In the genomic region with DNA sequence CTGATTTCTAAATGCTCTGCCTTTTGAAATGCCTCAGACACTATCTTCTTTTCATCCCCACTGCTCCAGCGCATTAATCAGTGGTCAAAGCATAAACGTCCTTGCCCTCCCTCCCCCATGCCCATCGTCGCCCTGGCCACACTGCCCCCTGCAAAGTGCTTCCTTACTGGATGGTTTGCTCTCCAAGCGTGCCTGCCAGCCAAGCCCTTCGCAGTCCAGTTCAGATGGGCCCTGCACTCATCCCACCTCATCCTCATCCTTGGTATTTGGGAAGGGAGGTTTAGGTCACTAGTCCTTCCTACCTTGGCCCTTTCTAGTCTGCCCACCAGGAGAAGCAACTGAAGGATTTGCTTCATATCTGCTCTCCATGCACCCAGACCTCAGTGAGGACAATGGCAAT, we compare ENCODE assay signal across 18 cellular contexts. TPM values are rescaled to one million over a fixed set of nuclear protein-coding genes. Genes with fewer than 3 reads are reported as not detected.
DNase-seq lines count a peak whose midpoint lies in the region; ATAC-seq and TF ChIP-seq lines count a peak whose summit lies in the region.
"Had no signal": no experiment of that assay in that cellular context is flagged by ENCODE, and none has a peak within 500 bp of the region (broad histone marks: within the 10 kb centered on the region; RNA-seq: fewer than 3 reads in every experiment).

No MANE protein-coding gene starts in this region.

- H3K4me3 Mint-ChIP-seq in endothelial cell (ENCODE audit: unreplicated experiment) (peak overlapping the region; percentile 92), CD14-positive monocyte (no peak overlapping the region)

- H3K27ac ChIP-seq in BLaER1 treated with 17β-estradiol and CSF1 and Interleukin-3, amounts not matched to agents 10 nM and 100 nM = no peak overlapping the region
- H3K27ac ChIP-seq in muscle layer of duodenum (ENCODE audit: low read length) = no peak overlapping the region
- no peak overlapping the region for H3K27ac ChIP-seq in stomach

- H3K9me3 Mint-ChIP-seq in endothelial cell (ENCODE audit: unreplicated experiment) = no peaks in the 10 kb centered on the region
- peaks cover 0 to 6% (median 2%) of the 10 kb centered on the region in 7 donors for H3K9me3 Mint-ChIP-seq in CD14-positive monocyte

- no peaks in the 10 kb centered on the region for H3K9me3 ChIP-seq in BLaER1 treated with 17β-estradiol and CSF1 and Interleukin-3, amounts not matched to agents 10 nM and 100 nM (replicated peaks in 1 of 11)
- H3K9me3 ChIP-seq in muscle layer of duodenum (ENCODE audit: control insufficient read depth in 1 of 2, low read length in 2 of 2) = no peaks in the 10 kb centered on the region
- no peaks in the 10 kb centered on the region for H3K9me3 ChIP-seq in stomach

- WGBS in stomach, 5 donors = 61 to 81% (median 80%) methylated on average over 6 of the region's 6 CpGs

- no peak overlapping the region for H3K4me3 ChIP-seq in BLaER1 treated with 17β-estradiol and CSF1 and Interleukin-3, amounts not matched to agents 10 nM and 100 nM
- H3K4me3 ChIP-seq in muscle layer of duodenum (ENCODE audit: low read depth in 1 of 2, low read length in 2 of 2) (peak overlapping the region; percentile 6 to 17), stomach (peak overlapping the region; percentile 14 to 48 (median 32))

- H3K27me3 ChIP-seq in BLaER1 treated with 17β-estradiol and CSF1 and Interleukin-3, amounts not matched to agents 10 nM and 100 nM = no peaks in the 10 kb centered on the region
- H3K27me3 ChIP-seq in muscle layer of duodenum (ENCODE audit: low read depth, low read length) (peaks cover 9% of the 10 kb centered on the region), stomach (peaks cover 6 to 41% (median 14%) of the 10 kb centered on the region in 3 donors)

- TF ChIP-seq EP300 in stomach (IDR thresholded peaks at IDR 0.05) = no peak

- no peaks in the 10 kb centered on the region for H3K36me3 ChIP-seq in BLaER1 treated with 17β-estradiol and CSF1 and Interleukin-3, amounts not matched to agents 10 nM and 100 nM
- H3K36me3 ChIP-seq in muscle layer of duodenum (ENCODE audit: control insufficient read depth in 1 of 2, insufficient read depth in 2 of 2, low read length in 2 of 2) (peaks cover 0 to 14% of the 10 kb centered on the region in 2 donors), stomach (peaks cover 0 to 28% (median 5%) of the 10 kb centered on the region in 4 donors)

- H3K4me2 ChIP-seq in BLaER1 treated with 17β-estradiol and CSF1 and Interleukin-3, amounts not matched to agents 10 nM and 100 nM = peak overlapping the region in 7 of 11 experiments; percentile 2 to 91 (median 28); a peak in 8 of 22 replicates

- H3K4me1 Mint-ChIP-seq in endothelial cell (ENCODE audit: unreplicated experiment) (peaks cover 62% of the 10 kb centered on the region), CD14-positive monocyte (no peaks in the 10 kb centered on the region)

- H3K36me3 Mint-ChIP-seq in endothelial cell (ENCODE audit: low read depth, unreplicated experiment) (peaks cover 55% of the 10 kb centered on the region), CD14-positive monocyte (no peaks in the 10 kb centered on the region)

- peaks cover 35 to 56% (median 53%) of the 10 kb centered on the region in 10 experiments for H3K4me1 ChIP-seq in BLaER1 treated with 17β-estradiol and CSF1 and Interleukin-3, amounts not matched to agents 10 nM and 100 nM
- H3K4me1 ChIP-seq in muscle layer of duodenum (ENCODE audit: control insufficient read depth in 1 of 2, insufficient read depth in 2 of 2, low read length in 2 of 2) = peaks cover 0 to 4% of the 10 kb centered on the region in 2 donors
- H3K4me1 ChIP-seq in stomach = peaks cover 9 to 18% (median 10%) of the 10 kb centered on the region in 4 donors

- TF ChIP-seq CTCF in endothelial cell (IDR thresholded peaks at IDR 0.05; ENCODE audit: unreplicated experiment) (no peak), stomach (IDR thresholded peaks at IDR 0.05) (no peak), CD14-positive monocyte (IDR thresholded peaks at IDR 0.05) (no peak)

- H3K9ac ChIP-seq in BLaER1 treated with 17β-estradiol and CSF1 and Interleukin-3, amounts not matched to agents 10 nM and 100 nM = no peak overlapping the region

- intact Hi-C loops in stomach (cut with DNase I; ENCODE audit: low total_unique reads) (no loop called here), CD14-positive monocyte (cut with micrococcal nuclease) (no loop called here)

- ATAC-seq in HG03520 (IDR thresholded peaks at IDR 0.05; ENCODE audit: unreplicated experiment) = no peak
- ATAC-seq: PC-3 had no signal

- peaks cover 18% of the 10 kb centered on the region for H3K27me3 Mint-ChIP-seq in endothelial cell (ENCODE audit: unreplicated experiment)
- peaks cover 20 to 30% (median 23%) of the 10 kb centered on the region in 3 donors for H3K27me3 Mint-ChIP-seq in CD14-positive monocyte (ENCODE audit: low read depth in 3 of 3)

- H3K27ac Mint-ChIP-seq in endothelial cell (ENCODE audit: unreplicated experiment) (peak overlapping the region; percentile 68), CD14-positive monocyte (peak overlapping the region in 1 of 7 donors; percentile 7)

- DNase-seq in endothelial cell (ENCODE audit: low spot score) = no peak
- DNase-seq in stomach = no peak
- DNase-seq in RPMI8226 = no peak
- no peak for DNase-seq in Ammon's horn (ENCODE audit: low spot score)
- DNase-seq in CD14-positive monocyte (ENCODE audit: low spot score) = no peak
- DNase-seq: DMS 273 treated with DMSO at 0.1 percent for 48 hours, H7, NCI-H1105 treated with DMSO at 0.1 percent for 48 hours, NCI-H187 treated with DMSO at 0.1 percent for 48 hours, NCI-H2171, NCI-H446 treated with DMSO at 0.1 percent for 48 hours, NCI-H748 treated with DMSO at 0.1 percent for 48 hours, PC-3 had no signal

- no peak for TF ChIP-seq POLR2A in stomach (IDR thresholded peaks at IDR 0.05)

- H4K20me1 ChIP-seq in BLaER1 treated with 17β-estradiol and CSF1 and Interleukin-3, amounts not matched to agents 10 nM and 100 nM = peaks cover 0 to 13% (median 0%) of the 10 kb centered on the region in 11 experiments; a peak in 4 of 22 replicates

RNA-seq across cellular contexts. Expression of gene GJA4, which starts 3.1 kb away (rescaled TPM):
- 347 TPM for total RNA-seq in endothelial cell (ENCODE audit: unreplicated experiment)
- 1 to 10 TPM in 3 of 5 donors, not detected in 2; 1.7 to 4.8 (median 2.3) TPM for total RNA-seq in stomach
- polyA plus RNA-seq in stomach = 1 to 10 TPM; 2.2 to 2.9 (median 2.6) TPM
- not detected for polyA plus RNA-seq in CD14-positive monocyte
- total RNA-seq: PC-3 had no signal
- polyA plus RNA-seq: AG04450, BJ had no signal

RNA-seq across cellular contexts. Expression of gene GJB3, which starts 14.9 kb away (rescaled TPM):
- total RNA-seq in endothelial cell (ENCODE audit: unreplicated experiment) = 9.6 TPM
- 1 to 10 TPM in 3 of 5 donors, under 1 TPM in 1, not detected in 1; 0.58 to 2.8 (median 1.8) TPM for total RNA-seq in stomach
- 10 to 100 TPM in 1 of 3 donors, 1 to 10 TPM in 2; 1.8 to 32.3 (median 3.1) TPM for polyA plus RNA-seq in stomach
- polyA plus RNA-seq in CD14-positive monocyte = not detected
- polyA plus RNA-seq: AG04450, BJ had no signal

RNA-seq across cellular contexts. Expression of gene GJB4, which starts 36.4 kb away (rescaled TPM):
- total RNA-seq in endothelial cell (ENCODE audit: unreplicated experiment) (not detected), stomach (under 1 TPM in 1 of 5 donors, not detected in 4; 0.18 TPM)
- polyA plus RNA-seq in stomach (1 to 10 TPM in 1 of 3 donors, under 1 TPM in 1, not detected in 1; 0.06 to 1.2 TPM), CD14-positive monocyte (not detected)
- total RNA-seq: H7, PC-3 had no signal
- polyA plus RNA-seq: AG04450, BJ had no signal

RNA-seq across cellular contexts. Expression of gene GJB5, which starts 41.1 kb away (rescaled TPM):
- not detected for total RNA-seq in endothelial cell (ENCODE audit: unreplicated experiment)
- total RNA-seq in stomach = under 1 TPM in 1 of 5 donors, not detected in 4; 0.37 TPM
- 10 to 100 TPM in 1 of 3 donors, not detected in 2; 23.9 TPM for polyA plus RNA-seq in stomach
- polyA plus RNA-seq in CD14-positive monocyte = under 1 TPM in 1 of 2 donors, not detected in 1; 0.12 TPM
- polyA plus RNA-seq: AG04450, BJ had no signal

Comparison
In these comparisons a context has a peak if more than half of its experiments do, and no peak if none do; other contexts are left out.
1. H3K4me3 ChIP-seq: peak in muscle layer of duodenum (2 of 2) and stomach (4 of 4); none in BLaER1 treated with 17β-estradiol and CSF1 and Interleukin-3, amounts not matched to agents 10 nM and 100 nM (0 of 10).
2. RNA of gene GJA4, which starts 3.1 kb away (total RNA-seq): 347 TPM in endothelial cell (single experiment); 1.7 to 4.8 TPM in stomach; every median in the first group is over 10 times any median in the second.